ENCODE assay signal across 8 cellular contexts in genomic region chr7:6826151-6826550, GRCh38. TPM values are rescaled to one million over a fixed set of nuclear protein-coding genes. Genes with fewer than 3 reads are reported as not detected.
DNase-seq lines count a peak whose midpoint lies in the region; TF ChIP-seq lines count a peak whose summit lies in the region.
"Not testable (repeated sequence)": the region's sequence is repeated elsewhere in the genome, so short reads cannot be mapped to it uniquely, and the experiment has no call there.

CCZ1B (minus strand) TSS chr7:6826275; CDS start chr7:6826197, 78 bp downstream.

- TF ChIP-seq CTCF in HFFc6 (IDR thresholded peaks at IDR 0.05) (peak; percentile 22; the same call in 1 of the 2 replicates), NB4 (IDR thresholded peaks at IDR 0.05; ENCODE audit: low read depth, low read length) (peak; percentile 19), SK-N-SH (IDR thresholded peaks at IDR 0.05) (peak; percentile 36; the same call in 1 of the 2 replicates), osteoblast (IDR thresholded peaks at IDR 0.05; ENCODE audit: extremely low read depth, low read depth, low read length) (peak; percentile 7)

- peak within 1 kb of the TSS; percentile 43; the same call in 1 of the 2 replicates for H3K9ac ChIP-seq in SK-N-SH

- H3K9me2 ChIP-seq in SK-N-SH = not testable (repeated sequence)

- peak; percentile 78 for DNase-seq in HFFc6
- peak; percentile 87 for DNase-seq in NB4 (ENCODE audit: low read depth)
- DNase-seq in SK-N-SH; osteoblast (ENCODE audit: insufficient read length, low spot score, missing footprints): not testable (repeated sequence)
- DNase-seq in activated naive CD4-positive, alpha-beta T cell treated with Interleukin-2 at 50 U/mL for 16 hours = peak; percentile 94
- peak; percentile 62 for DNase-seq in globus pallidus (ENCODE audit: low spot score)
- DNase-seq in substantia nigra (lab: John Stamatoyannopoulos, UW) = peak in 48 of 49 donors; percentile 13 to 93 (median 66)

- not testable (repeated sequence) for TF ChIP-seq RAD21 in SK-N-SH (IDR thresholded peaks at IDR 0.05; ENCODE audit: low read length)

- CTCF ChIA-PET in SK-N-SH (lab: Yijun Ruan, JAX) = not testable (repeated sequence)

- not testable (repeated sequence) for H4K20me1 ChIP-seq in SK-N-SH (ENCODE audit: insufficient read depth); osteoblast (ENCODE audit: insufficient read depth, low read length)

- POLR2A ChIA-PET in SK-N-SH (lab: Yijun Ruan, JAX) = not testable (repeated sequence)

- H3K79me2 ChIP-seq in SK-N-SH (ENCODE audit: insufficient read depth); osteoblast (ENCODE audit: insufficient read depth, low read length): not testable (repeated sequence)

- not testable (repeated sequence) for H3K36me3 Mint-ChIP-seq in HFFc6 (ENCODE audit: low read depth)

- not testable (repeated sequence) for TF ChIP-seq EP300 in SK-N-SH (IDR thresholded peaks at IDR 0.05; ENCODE audit: borderline replicate concordance in 1 of 2, low read depth in 1 of 2, low read length in 1 of 2)

- H3K9me3 Mint-ChIP-seq in HFFc6 = not testable (repeated sequence)

- peak within 1 kb of the TSS in 1 of 2 experiments; percentile 55; a peak in 1 of 4 replicates for H3K27ac ChIP-seq in SK-N-SH (ENCODE audit: low read depth in 2 of 2, low read length in 1 of 2)
- not testable (repeated sequence) for H3K27ac ChIP-seq in osteoblast (ENCODE audit: low read depth, low read length)
- peak within 1 kb of the TSS; percentile 42 for H3K27ac ChIP-seq in substantia nigra (ENCODE audit: low read depth, low read length, poor library complexity, severe bottlenecking)

- H3K4me3 Mint-ChIP-seq in HFFc6 = peak within 1 kb of the TSS; percentile 90

- peaks cover 14% of the 10 kb centered on the region; the same call in 1 of the 2 replicates for H3K27me3 ChIP-seq in SK-N-SH (ENCODE audit: insufficient read depth)
- not testable (repeated sequence) for H3K27me3 ChIP-seq in osteoblast (ENCODE audit: insufficient read depth, low read length)

- H3K4me3 ChIP-seq in GM08714 (ENCODE audit: low read length) (peak within 1 kb of the TSS; percentile 66), NB4 (ENCODE audit: low read depth, low read length) (peak within 1 kb of the TSS; percentile 52), SK-N-SH (ENCODE audit: low read depth in 2 of 2, low read length in 1 of 2) (peak within 1 kb of the TSS; percentile 42 to 51), osteoblast (ENCODE audit: insufficient read depth, low read length) (peak within 1 kb of the TSS; percentile 72)

- not testable (repeated sequence) for H3F3A ChIP-seq in SK-N-SH (replicated peaks; ENCODE audit: insufficient read depth)

- not testable (repeated sequence) for H3K36me3 ChIP-seq in SK-N-SH (replicated peaks in 1 of 2; ENCODE audit: control insufficient read depth in 1 of 2, insufficient read depth in 2 of 2, low read length in 1 of 2); osteoblast (ENCODE audit: insufficient read depth, low read length)

- peak within 1 kb of the TSS; percentile 94; the same call in 1 of the 2 replicates for H2AFZ ChIP-seq in SK-N-SH (ENCODE audit: low read depth)
- peak within 1 kb of the TSS; percentile 86 for H2AFZ ChIP-seq in osteoblast (ENCODE audit: low read length)

- not testable (repeated sequence) for H3K9me3 ChIP-seq in SK-N-SH; osteoblast (ENCODE audit: low read depth, low read length)

- H3K27me3 Mint-ChIP-seq in HFFc6 (ENCODE audit: insufficient read depth) = not testable (repeated sequence)

- WGBS in SK-N-SH (ENCODE audit: low lambda C conversion rate) = 14% methylated on average over 11 of the region's 35 CpGs

- H3K4me1 ChIP-seq in SK-N-SH (ENCODE audit: control insufficient read depth in 1 of 2, insufficient read depth in 2 of 2, low read depth in 1 of 2, low read length in 1 of 2); osteoblast (ENCODE audit: insufficient read depth, low read length): not testable (repeated sequence)

- TF ChIP-seq POLR2A in NB4 (IDR thresholded peaks at IDR 0.05; ENCODE audit: extremely low read depth, insufficient read length) = peak; percentile 14

- peak within 1 kb of the TSS; percentile 71 for H3K4me2 ChIP-seq in SK-N-SH
- peak within 1 kb of the TSS; percentile 60 for H3K4me2 ChIP-seq in osteoblast (ENCODE audit: insufficient read depth, low read length)

- not testable (repeated sequence) for H3K4me1 Mint-ChIP-seq in HFFc6 (ENCODE audit: low read depth)

- H3K27ac Mint-ChIP-seq in HFFc6 = peak within 1 kb of the TSS; percentile 87

TF ChIP-seq in SK-N-SH, 30 proteins besides CTCF, POLR2A, EP300 and RAD21:
- TF ChIP-seq, protein P1, sequence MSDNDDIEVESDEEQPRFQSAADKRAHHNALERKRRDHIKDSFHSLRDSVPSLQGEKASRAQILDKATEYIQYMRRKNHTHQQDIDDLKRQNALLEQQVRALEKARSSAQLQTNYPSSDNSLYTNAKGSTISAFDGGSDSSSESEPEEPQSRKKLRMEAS (IDR thresholded peaks at IDR 0.05; ENCODE audit: low read depth) = peak; percentile 69
- peak; percentile 90 for TF ChIP-seq ELF1 (IDR thresholded peaks at IDR 0.05)
- peak; percentile 53; the same call in 1 of the 2 replicates for TF ChIP-seq POLR2AphosphoS5 (IDR thresholded peaks at IDR 0.05; ENCODE audit: low read depth, low read length)
- 0 out of 2 replicates have a peak, but pooled peaks have one; percentile 40 for TF ChIP-seq YY1 (IDR thresholded peaks at IDR 0.05; ENCODE audit: low read depth)
- TF ChIP-seq TAF1 (IDR thresholded peaks at IDR 0.05; ENCODE audit: borderline replicate concordance, low read depth, low read length) = 0 out of 2 replicates have a peak, but pooled peaks have one; percentile 20
- peak; percentile 84 for TF ChIP-seq GABPA (IDR thresholded peaks at IDR 0.05; ENCODE audit: low read depth)
TF ChIP-seq in SK-N-SH: peak in this region for 6; not testable (repeated sequence) for 24.

RNA-seq across cellular contexts. Expression of gene CCZ1B, which starts in this region (rescaled TPM):
- 10 to 100 TPM; 30.6 to 40.7 (median 37.7) TPM for total RNA-seq in HFFc6 (2021; fragmentation: NEBNext Ultra II Directional; extraction: Animal tissue kit (Norgen Biotek cat#: 25700))
- polyA plus RNA-seq in SK-N-SH (2012; rRNA removed) = 30.0 and 47.1 TPM in 2 replicates
- polyA plus RNA-seq in SK-N-SH (2012; cell fraction: cytosol; rRNA removed) = 50.2 and 87.7 TPM in 2 replicates
- polyA plus RNA-seq in SK-N-SH (2012; cell fraction: nucleus; rRNA removed) = 47.8 and 71.4 TPM in 2 replicates
- total RNA-seq in osteoblast = 50.4 and 67.3 TPM in 2 replicates
